Comparison of ENCODE assay signal across 21 cellular contexts in genomic region chr19:29969891-29970290, GRCh38.
"Had no signal": no experiment of that assay in that cellular context is flagged by ENCODE, and none has a peak within 500 bp of the region (broad histone marks: within the 10 kb centered on the region; RNA-seq: fewer than 3 reads in every experiment).

No MANE protein-coding gene starts in this region.

- H3K27me3 ChIP-seq: dorsolateral prefrontal cortex, gastroesophageal sphincter, right atrium auricular region, sigmoid colon, stomach, transverse colon had no signal

- H3K36me3 ChIP-seq: gastroesophageal sphincter, right atrium auricular region, sigmoid colon, stomach, thoracic aorta, transverse colon had no signal

- H3K4me3 ChIP-seq: coronary artery, gastroesophageal sphincter, right atrium auricular region, sigmoid colon, skin epidermis, stomach, thoracic aorta, transverse colon had no signal

- H3K9me3 Mint-ChIP-seq: natural killer cell, neural crest cell had no signal

- H3K4me3 Mint-ChIP-seq: natural killer cell, neural crest cell had no signal

- ATAC-seq: esophagus mucosa, gastroesophageal sphincter, left lobe of liver, natural killer cell had no signal

- H3K9me3 ChIP-seq: gastroesophageal sphincter, right atrium auricular region, sigmoid colon, stomach, thoracic aorta, transverse colon had no signal

- H3K36me3 Mint-ChIP-seq: natural killer cell had no signal

- H3K27ac ChIP-seq: coronary artery, gastroesophageal sphincter, right atrium auricular region, sigmoid colon, skin epidermis, stomach, thoracic aorta, transverse colon had no signal

- DNase-seq: dorsolateral prefrontal cortex; effector CD8-positive, alpha-beta T cell; glutamatergic neuron; islet precursor cell; mammary epithelial cell; natural killer cell; sigmoid colon; stimulated activated CD4-positive, alpha-beta T cell treated with anti-CD3 and anti-CD28 coated beads, Interleukin-2, amount 100 ng/mL, for 24 hours; stimulated activated CD4-positive, alpha-beta T cell treated with anti-CD3 and anti-CD28 coated beads, Interleukin-4, amount 100 ng/mL, for 4 hours; stimulated activated naive CD4-positive, alpha-beta T cell; stomach; substantia nigra; transverse colon had no signal
